In genomic region chr7:154171422-154171821, GRCh38 we compare ENCODE assay signal across 1 cellular context.
TF ChIP-seq lines count a peak whose summit lies in the region.

No MANE protein-coding gene starts in this region.

TF ChIP-seq in GM23338, 12 proteins besides CTCF, POLR2A, EP300 and RAD21 (continued from another document):
- TF ChIP-seq ZNF462 (CRISPR knock-in tag; IDR thresholded peaks at IDR 0.05) (no peak), ZNF114 (CRISPR knock-in tag; IDR thresholded peaks at IDR 0.05) (no peak), EZH2 (IDR thresholded peaks at IDR 0.05; ENCODE audit: low read depth, unreplicated experiment) (no peak), POLR2AphosphoS5 (IDR thresholded peaks at IDR 0.05; ENCODE audit: low read depth) (no peak), EZH2phosphoT487 (IDR thresholded peaks at IDR 0.05; ENCODE audit: unreplicated experiment) (no peak), NANOG (IDR thresholded peaks at IDR 0.05; ENCODE audit: borderline replicate concordance) (no peak), CREB1 (CRISPR knock-in tag; IDR thresholded peaks at IDR 0.05; ENCODE audit: low read depth) (no peak), JUNB (IDR thresholded peaks at IDR 0.05; ENCODE audit: unreplicated experiment) (no peak), ZNF331 (CRISPR knock-in tag; IDR thresholded peaks at IDR 0.05; ENCODE audit: low read depth) (no peak), STAT1 (IDR thresholded peaks at IDR 0.05; ENCODE audit: unreplicated experiment) (no peak), ETS1 (IDR thresholded peaks at IDR 0.05) (no peak)
